In genomic region chr15:78756781-78757635, GRCh38 we compare ENCODE assay signal across 8 cellular contexts. TPM values are rescaled to one million over a fixed set of nuclear protein-coding genes. Genes with fewer than 3 reads are reported as not detected.
DNase-seq lines count a peak whose midpoint lies in the region; ATAC-seq and TF ChIP-seq lines count a peak whose summit lies in the region.
"Not testable (repeated sequence)": the region's sequence is repeated elsewhere in the genome, so short reads cannot be mapped to it uniquely, and the experiment has no call there.

No MANE protein-coding gene starts in this region.

- DNase-seq in CD14-positive monocyte (ENCODE audit: low spot score) (peak; percentile 42), PC-3 (peak; percentile 85), activated gamma-delta T cell treated with Interleukin-2 at 50 U/mL for 16 hours (peak; percentile 39), fibroblast of pulmonary artery (ENCODE audit: low read depth) (peak; percentile 84), naive B cell (peak; percentile 87)
- DNase-seq in stimulated activated CD8-positive, alpha-beta memory T cell treated with anti-CD3 and anti-CD28 coated beads, Interleukin-4, amount 100 ng/mL, for 24 hours (ENCODE audit: low read depth) = peak; percentile 24

- H2AFZ ChIP-seq in PC-3 (ENCODE audit: low read length) = peak overlapping the region; percentile 67; the same call in 1 of the 2 replicates

- peak overlapping the region; percentile 65 for H3K9ac ChIP-seq in PC-3 (ENCODE audit: low read length)

- not testable (repeated sequence) for H3K9me3 ChIP-seq in PC-3 (ENCODE audit: low read length)

- not testable (repeated sequence) for TF ChIP-seq CTCF in CD14-positive monocyte (IDR thresholded peaks at IDR 0.05); PC-3 (conservative IDR thresholded peaks at IDR 0.05; ENCODE audit: low read depth, low read length); fibroblast of pulmonary artery (IDR thresholded peaks at IDR 0.05; ENCODE audit: low read length, missing control alignments)

- POLR2A ChIA-PET in PC-3 (lab: Charles Lee; ENCODE audit: unreplicated experiment) = not testable (repeated sequence)

- CTCF ChIA-PET in PC-3 (lab: Charles Lee) = not testable (repeated sequence)

- H3K79me2 ChIP-seq in PC-3 (ENCODE audit: low read length) = not testable (repeated sequence)

- peak overlapping the region in 1 of 7 donors; percentile 26 for H3K27ac Mint-ChIP-seq in CD14-positive monocyte
- peak overlapping the region; percentile 99 to 100 (median 100) for H3K27ac Mint-ChIP-seq in naive B cell

- H3K27me3 ChIP-seq in PC-3 (ENCODE audit: low read length) = not testable (repeated sequence)

- H3F3A ChIP-seq in PC-3 (ENCODE audit: low read length, unreplicated experiment) = not testable (repeated sequence)

- not testable (repeated sequence) for BruUV-seq in PC-3 (replicated peaks; lab: Mats Ljungman, UMichigan)

- H3K27me3 Mint-ChIP-seq in CD14-positive monocyte (ENCODE audit: low read depth in 3 of 3); naive B cell: not testable (repeated sequence)

- intact Hi-C loops in CD14-positive monocyte (cut with micrococcal nuclease) = not testable (repeated sequence)
- intact Hi-C loops in PC-3 (cut with micrococcal nuclease) = loop anchor here (2.0 kb wide), 1 partner anchor 52 kb away; no protein-coding TSS in a partner anchor

- ATAC-seq in GM19372 (IDR thresholded peaks at IDR 0.05; ENCODE audit: low read depth, unreplicated experiment) (peak; percentile 46), HG03060 (IDR thresholded peaks at IDR 0.05; ENCODE audit: low read depth, unreplicated experiment) (peak; percentile 48), PC-3 (peak; percentile 73), naive B cell (ENCODE audit: low read depth in 2 of 2) (peak; percentile 72 to 77)

- not testable (repeated sequence) for H3K9me2 ChIP-seq in PC-3 (replicated peaks; ENCODE audit: low read length)

- H3K4me1 ChIP-seq in PC-3 (ENCODE audit: insufficient read depth, low read length) = peaks cover 20% of the 10 kb centered on the region

- not testable (repeated sequence) for H3K36me3 ChIP-seq in PC-3 (ENCODE audit: low read depth, low read length)

- H3K36me3 Mint-ChIP-seq in CD14-positive monocyte, naive B cell: not testable (repeated sequence)

- H3K4me3 ChIP-seq in PC-3 (ENCODE audit: low read length) = peak overlapping the region; percentile 46
- H3K4me3 ChIP-seq in fibroblast of pulmonary artery (replicated peaks; ENCODE audit: low read depth, low read length) = not testable (repeated sequence)

- H3K4me1 Mint-ChIP-seq in CD14-positive monocyte = not testable (repeated sequence)
- peaks cover 33 to 56% (median 53%) of the 10 kb centered on the region in 3 donors for H3K4me1 Mint-ChIP-seq in naive B cell

- H3K4me2 ChIP-seq in PC-3 (ENCODE audit: low read length) = peak overlapping the region; percentile 79

- H3K27ac ChIP-seq in PC-3 (ENCODE audit: low read length) = peak overlapping the region; percentile 95

- H4K20me1 ChIP-seq in PC-3 (ENCODE audit: low read length) = not testable (repeated sequence)

- H3K4me3 Mint-ChIP-seq in CD14-positive monocyte = not testable (repeated sequence)
- peak overlapping the region; percentile 48 to 92 (median 74) for H3K4me3 Mint-ChIP-seq in naive B cell

- not testable (repeated sequence) for H3K9me3 Mint-ChIP-seq in CD14-positive monocyte, naive B cell

RNA-seq across cellular contexts. Expression of gene ADAMTS7, which starts 54.3 kb away (rescaled TPM):
- polyA plus RNA-seq in CD14-positive monocyte = not detected
- 4.2 and 5.2 TPM in 2 replicates for total RNA-seq in PC-3 (2014; rRNA removed)
- not detected for polyA plus RNA-seq in naive B cell (ENCODE audit: low read depth in 6 of 6)

Comparison
In these comparisons a context has a peak if more than half of its experiments do, and no peak if none do; other contexts are left out.
1. DNase-seq: peak in every context shown above with its lines; median percentile 87 in naive B cell; 85 in PC-3; 84 in fibroblast of pulmonary artery; 42 in CD14-positive monocyte; 39 in activated gamma-delta T cell treated with Interleukin-2 at 50 U/mL for 16 hours; 24 in stimulated activated CD8-positive, alpha-beta memory T cell treated with anti-CD3 and anti-CD28 coated beads, Interleukin-4, amount 100 ng/mL, for 24 hours.